In genomic region chr4:157459789-157460188, GRCh38 we compare ENCODE assay signal across 22 cellular contexts.
DNase-seq lines count a peak whose midpoint lies in the region; ATAC-seq and TF ChIP-seq lines count a peak whose summit lies in the region.
"Had no signal": no experiment of that assay in that cellular context is flagged by ENCODE, and none has a peak within 500 bp of the region (broad histone marks: within the 10 kb centered on the region; RNA-seq: fewer than 3 reads in every experiment).

No MANE protein-coding gene starts in this region.

- peak overlapping the region; percentile 55 for H3K27ac ChIP-seq in mammary epithelial cell (ENCODE audit: insufficient read depth, low read depth, low read length)
- peak overlapping the region; percentile 38 for H3K27ac ChIP-seq in suprapubic skin
- H3K27ac ChIP-seq: 22Rv1, dorsolateral prefrontal cortex, gastroesophageal sphincter, spleen had no signal

- H3K9me3 ChIP-seq in mammary epithelial cell (replicated peaks; ENCODE audit: insufficient read depth, low read length) (no peaks in the 10 kb centered on the region), suprapubic skin (peaks cover 3% of the 10 kb centered on the region)
- H3K9me3 ChIP-seq: gastroesophageal sphincter had no signal

- in situ Hi-C loops in mammary epithelial cell (cut with MboI; ENCODE audit: low sequenced_read_pairs in 2 of 2) = no loop called here

- intact Hi-C loops in mammary epithelial cell (cut with micrococcal nuclease) = no loop called here

- 0% methylated on average over 3 of the region's 3 CpGs for WGBS in mammary epithelial cell (ENCODE audit: low coverage, missing lambda C conversion rate)
- WGBS in suprapubic skin = 37% methylated on average over 3 of the region's 3 CpGs

- no peaks in the 10 kb centered on the region for H3K79me2 ChIP-seq in mammary epithelial cell (ENCODE audit: insufficient read depth, low read length)

- H4K20me1 ChIP-seq in mammary epithelial cell (ENCODE audit: insufficient read depth, low read length) = no peaks in the 10 kb centered on the region

- H2AFZ ChIP-seq in mammary epithelial cell (ENCODE audit: low read depth, low read length) = peak overlapping the region; percentile 80

- H3K27me3 ChIP-seq in mammary epithelial cell (ENCODE audit: insufficient read depth, low read length) (no peaks in the 10 kb centered on the region), suprapubic skin (no peaks in the 10 kb centered on the region)
- H3K27me3 ChIP-seq: dorsolateral prefrontal cortex, gastroesophageal sphincter, spleen had no signal

- H3K36me3 ChIP-seq in mammary epithelial cell (ENCODE audit: insufficient read depth, low read length) = no peaks in the 10 kb centered on the region
- no peaks in the 10 kb centered on the region for H3K36me3 ChIP-seq in suprapubic skin
- H3K36me3 ChIP-seq: gastroesophageal sphincter, spleen had no signal

- CTCF ChIA-PET in mammary epithelial cell (lab: Charles Lee; ENCODE audit: low non-redundant PET) = interaction anchor here (0.6 kb wide), 1 partner anchor 104 kb away, joined by 6 read pairs; no protein-coding TSS in a partner anchor

- no peak overlapping the region for H3K9ac ChIP-seq in mammary epithelial cell (ENCODE audit: insufficient read depth, low read length)

- H3K4me2 ChIP-seq in mammary epithelial cell (ENCODE audit: insufficient read depth, low read depth, low read length) = peak overlapping the region; percentile 65

- TF ChIP-seq POLR2A in suprapubic skin (IDR thresholded peaks at IDR 0.05) = no peak

- peak overlapping the region; percentile 16 to 41 (median 33) for H3K4me3 ChIP-seq in mammary epithelial cell (replicated peaks in 1 of 3; ENCODE audit: insufficient read depth in 1 of 3, low read depth in 2 of 3, low read length in 3 of 3)
- peak overlapping the region; percentile 2 for H3K4me3 ChIP-seq in suprapubic skin
- H3K4me3 ChIP-seq: gastroesophageal sphincter, spleen had no signal

- dilution Hi-C loops in mammary epithelial cell (cut with HindIII; ENCODE audit: low sequenced_read_pairs) = no loop called here

- DNase-seq in NCI-H526 (lab: John Stamatoyannopoulos, UW) = peak; percentile 16 to 54
- no peak for DNase-seq in NCI-H526 treated with DMSO at 0.1 percent for 48 hours (lab: John Stamatoyannopoulos, UW)
- DNase-seq in mammary epithelial cell = peak; percentile 82
- DNase-seq in left kidney (ENCODE audit: low read depth, low spot score) = peak; percentile 57
- DNase-seq in suprapubic skin (ENCODE audit: low spot score in 2 of 2) = no peak
- no peak for DNase-seq in SKM-1 treated with dmso at 0.1 percent for 144 hours (lab: John Stamatoyannopoulos, UW; ENCODE audit: unreplicated experiment)
- DNase-seq in stimulated activated naive CD8-positive, alpha-beta T cell treated with anti-CD3 and anti-CD28 coated beads, Interleukin-15, Interleukin-2, amounts not matched to agents 100 U/mL and 50 U/mL, for 24 hours = no peak
- DNase-seq: activated CD4-positive, alpha-beta T cell treated with anti-CD3 and anti-CD28 coated beads for 48 hours; activated CD8-positive, alpha-beta memory T cell treated with anti-CD3 and anti-CD28 coated beads, Interleukin-2, amount 10 ng/mL, durations not matched to agents 7 days and 5 days; activated naive CD8-positive, alpha-beta T cell treated with anti-CD3 and anti-CD28 coated beads, Interleukin-2, amount 10 ng/mL, durations not matched to agents 7 days and 5 days; dorsolateral prefrontal cortex; mesenchymal stem cell; naive thymus-derived CD8-positive, alpha-beta T cell; NCI-H1436; SIG-M5; spleen; stimulated activated CD4-positive, alpha-beta T cell treated with anti-CD3 and anti-CD28 coated beads, Interleukin-4, amount 100 ng/mL, for 24 hours; T-helper 1 cell had no signal

- no peak for TF ChIP-seq CTCF in mammary epithelial cell (conservative IDR thresholded peaks at IDR 0.05 in 1 of 2, IDR thresholded peaks at IDR 0.05 in 1 of 2; ENCODE audit: extremely low read depth in 1 of 2, insufficient read depth in 1 of 2, low read depth in 1 of 2, low read length in 2 of 2)
- TF ChIP-seq CTCF in suprapubic skin (IDR thresholded peaks at IDR 0.05) = no peak

- TF ChIP-seq EP300 in suprapubic skin (IDR thresholded peaks at IDR 0.05) = no peak

- ATAC-seq in stimulated activated naive CD8-positive, alpha-beta T cell treated with anti-CD3 and anti-CD28 coated beads, Interleukin-15, Interleukin-2, amounts not matched to agents 100 U/mL and 50 U/mL, for 24 hours = no peak
- ATAC-seq in GM18909 (IDR thresholded peaks at IDR 0.05; ENCODE audit: poor library complexity, unreplicated experiment) = no peak
- ATAC-seq: activated CD8-positive, alpha-beta memory T cell treated with anti-CD3 and anti-CD28 coated beads, Interleukin-2, amount 10 ng/mL, durations not matched to agents 7 days and 5 days; activated T-helper 17 cell treated with anti-CD3 and anti-CD28 coated beads, Interleukin-2, amount 50 U/mL, for 72 hours; gastroesophageal sphincter; naive thymus-derived CD8-positive, alpha-beta T cell had no signal

- no TSS peak for BruUV-seq in mammary epithelial cell (replicated peaks; lab: Mats Ljungman, UMichigan)

- peaks cover 7% of the 10 kb centered on the region for H3K4me1 ChIP-seq in mammary epithelial cell (ENCODE audit: insufficient read depth, low read length)
- no peaks in the 10 kb centered on the region for H3K4me1 ChIP-seq in suprapubic skin
- H3K4me1 ChIP-seq: spleen had no signal

Comparison
In these comparisons a context has a peak if more than half of its experiments do, and no peak if none do; other contexts are left out.
1. DNase-seq: peak in NCI-H526 (2 of 2), mammary epithelial cell (single experiment) and left kidney (single experiment); none in NCI-H526 treated with DMSO at 0.1 percent for 48 hours (single experiment), suprapubic skin (0 of 2), SKM-1 treated with dmso at 0.1 percent for 144 hours (single experiment) and stimulated activated naive CD8-positive, alpha-beta T cell treated with anti-CD3 and anti-CD28 coated beads, Interleukin-15, Interleukin-2, amounts not matched to agents 100 U/mL and 50 U/mL, for 24 hours (single experiment).